ENCODE assay signal across 8 cellular contexts in genomic region chr20:59526242-59527225, GRCh38.
DNase-seq lines count a peak whose midpoint lies in the region; ATAC-seq, FAIRE-seq and TF ChIP-seq lines count a peak whose summit lies in the region.

No MANE protein-coding gene starts in this region.

- H3K27me3 Mint-ChIP-seq in WTC11 (ENCODE audit: low read depth): peaks cover 91% of the 10 kb centered on the region

- no peaks in the 10 kb centered on the region for H3K36me3 Mint-ChIP-seq in WTC11

- peaks cover 7% of the 10 kb centered on the region for H3K4me1 Mint-ChIP-seq in WTC11

- POLR2A ChIA-PET in WTC11 (lab: Charles Lee): interaction anchor here (0.5 kb wide), 1 partner anchor 544 kb away, joined by 6 read pairs; no protein-coding TSS in a partner anchor

- peak; percentile 62 for ATAC-seq in WTC11
- ATAC-seq in GM21737 (IDR thresholded peaks at IDR 0.05; ENCODE audit: unreplicated experiment): no peak

- TF ChIP-seq CTCF in WTC11 (IDR thresholded peaks at IDR 0.05): no peak

- H3K4me3 Mint-ChIP-seq in WTC11: peak overlapping the region; percentile 58

- no peak for FAIRE-seq in HTR-8/SVneo (lab: Jason Lieb, UNC)

- DNase-seq in COR-L47 (lab: John Stamatoyannopoulos, UW) (peak; percentile 7), HTR-8/SVneo (ENCODE audit: insufficient read length, low spot score) (peak; percentile 51), WTC11 (ENCODE audit: low spot score) (peak; percentile 23), iris pigment epithelial cell (ENCODE audit: low read depth) (peak; percentile 8), T1000 (lab: John Stamatoyannopoulos, UW) (no peak), LoVo (ENCODE audit: low spot score) (no peak), NCI-H1092 treated with DMSO at 0.1 percent for 48 hours (lab: John Stamatoyannopoulos, UW) (no peak)

- CTCF ChIA-PET in WTC11 (lab: Charles Lee): interaction anchor here (1.3 to 3.9 kb wide), 4 partner anchors 12 to 221 kb away, joined by 4 to 65 read pairs (median 6); no protein-coding TSS in a partner anchor

- peaks cover 11% of the 10 kb centered on the region for H3K9me3 Mint-ChIP-seq in WTC11

- no peak overlapping the region for H3K27ac Mint-ChIP-seq in WTC11

TF ChIP-seq in WTC11, 78 proteins besides CTCF, POLR2A, EP300 and RAD21:
- TF ChIP-seq, protein P1, sequence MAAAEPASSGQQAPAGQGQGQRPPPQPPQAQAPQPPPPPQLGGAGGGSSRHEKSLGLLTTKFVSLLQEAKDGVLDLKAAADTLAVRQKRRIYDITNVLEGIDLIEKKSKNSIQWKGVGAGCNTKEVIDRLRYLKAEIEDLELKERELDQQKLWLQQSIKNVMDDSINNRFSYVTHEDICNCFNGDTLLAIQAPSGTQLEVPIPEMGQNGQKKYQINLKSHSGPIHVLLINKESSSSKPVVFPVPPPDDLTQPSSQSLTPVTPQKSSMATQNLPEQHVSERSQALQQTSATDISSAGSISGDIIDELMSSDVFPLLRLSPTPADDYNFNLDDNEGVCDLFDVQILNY (CRISPR knock-in tag; IDR thresholded peaks at IDR 0.05): no peak
- TF ChIP-seq ZNF416 (CRISPR knock-in tag; IDR thresholded peaks at IDR 0.05): no peak

Comparison
In these comparisons a context has a peak if more than half of its experiments do, and no peak if none do; other contexts are left out.
1. DNase-seq: peak in COR-L47 (single experiment), HTR-8/SVneo (single experiment), WTC11 (single experiment) and iris pigment epithelial cell (single experiment); none in T1000 (single experiment), LoVo (single experiment) and NCI-H1092 treated with DMSO at 0.1 percent for 48 hours (single experiment).